8 cellular contexts compared by ENCODE assay signal in the genomic region with DNA sequence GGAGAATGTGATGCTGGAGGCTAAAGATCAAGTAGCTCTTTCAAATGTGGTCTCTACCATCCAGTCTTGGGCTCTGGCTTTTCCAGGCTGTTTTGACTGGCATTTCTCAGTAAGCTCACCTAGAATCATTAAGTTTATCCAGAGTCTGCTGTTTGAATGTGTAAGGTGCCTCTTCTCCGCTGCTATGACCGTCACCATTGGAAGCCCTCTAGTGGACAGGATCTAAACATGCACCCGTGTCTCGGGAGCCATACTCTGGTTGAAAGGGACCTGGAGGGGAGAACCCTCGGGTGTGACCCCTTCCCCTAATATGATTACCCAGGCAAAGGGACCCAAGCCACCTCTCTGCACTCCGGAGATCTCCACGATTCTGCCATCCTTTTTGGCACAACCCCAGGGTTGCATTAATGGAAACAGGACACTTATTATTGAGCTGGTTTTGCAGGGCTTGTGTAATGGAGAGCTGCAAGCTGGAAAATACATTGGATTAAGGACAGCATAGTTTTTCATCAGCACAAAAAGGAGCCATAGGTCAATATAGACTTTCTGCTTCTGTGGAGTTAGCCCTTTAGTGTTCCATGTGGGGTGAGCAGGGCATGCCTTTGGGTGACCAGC.
DNase-seq lines count a peak whose midpoint lies in the region; ATAC-seq and TF ChIP-seq lines count a peak whose summit lies in the region.

No MANE protein-coding gene starts in this region.

- no peak overlapping the region for H2AFZ ChIP-seq in KMS-11 (ENCODE audit: low read depth)

- POLR2A ChIA-PET in activated CD4-positive, alpha-beta T cell treated with anti-CD3 and anti-CD28 coated beads for 36 hours (lab: Charles Lee): no interaction called here

- no peaks in the 10 kb centered on the region for H4K20me1 ChIP-seq in KMS-11 (ENCODE audit: insufficient read depth)

- H3K4me1 Mint-ChIP-seq in activated CD4-positive, alpha-beta T cell treated with anti-CD3 and anti-CD28 coated beads for 36 hours: no peaks in the 10 kb centered on the region
- H3K4me1 Mint-ChIP-seq in activated naive CD8-positive, alpha-beta T cell treated with anti-CD3 and anti-CD28 coated beads, Interleukin-2, amount 50 U/mL, for 24 hours: no peaks in the 10 kb centered on the region
- peaks cover 0 to 2% of the 10 kb centered on the region in 2 donors for H3K4me1 Mint-ChIP-seq in stimulated activated naive B cell treated with anti-CD40 and anti-IgM and Interleukin-4, amounts not matched to agents 10 μg/mL and 1 μg/mL and 100 μg/mL, for 72 hours

- no peaks in the 10 kb centered on the region for H3K79me2 ChIP-seq in KMS-11 (ENCODE audit: insufficient read depth, low read depth)

- H3K27me3 Mint-ChIP-seq in activated CD4-positive, alpha-beta T cell treated with anti-CD3 and anti-CD28 coated beads for 36 hours: no peaks in the 10 kb centered on the region
- H3K27me3 Mint-ChIP-seq in activated naive CD8-positive, alpha-beta T cell treated with anti-CD3 and anti-CD28 coated beads, Interleukin-2, amount 50 U/mL, for 24 hours: peaks cover 3% of the 10 kb centered on the region
- peaks cover 12 to 16% of the 10 kb centered on the region in 2 donors for H3K27me3 Mint-ChIP-seq in stimulated activated naive B cell treated with anti-CD40 and anti-IgM and Interleukin-4, amounts not matched to agents 10 μg/mL and 1 μg/mL and 100 μg/mL, for 72 hours

- H3K4me1 ChIP-seq in KMS-11 (ENCODE audit: low read depth, poor library complexity, severe bottlenecking): no peaks in the 10 kb centered on the region

- TF ChIP-seq CTCF in KMS-11 (conservative IDR thresholded peaks at IDR 0.05; ENCODE audit: low read depth, low read length): peak; percentile 83

- peak; percentile 41 for DNase-seq in activated CD4-positive, alpha-beta T cell treated with anti-CD3 and anti-CD28 coated beads for 36 hours
- DNase-seq in activated CD4-positive, alpha-beta T cell treated with anti-CD3 and anti-CD28 coated beads for 4 hours: no peak
- DNase-seq in activated naive CD8-positive, alpha-beta T cell treated with anti-CD3 and anti-CD28 coated beads, Interleukin-2, amount 50 U/mL, for 24 hours: peak; percentile 5
- DNase-seq in iPS DF 19.7 (ENCODE audit: low read depth, low spot score) (peak; percentile 17), cerebellar nuclear complex (lab: John Stamatoyannopoulos, UW) (no peak)
- peak; percentile 8 for DNase-seq in stimulated activated naive B cell treated with anti-CD40 and anti-IgM and Interleukin-4, amounts not matched to agents 10 μg/mL and 1 μg/mL and 100 μg/mL, for 72 hours

- H3K27me3 ChIP-seq in KMS-11 (ENCODE audit: insufficient read depth, low read depth): no peaks in the 10 kb centered on the region

- H3K27ac ChIP-seq in KMS-11: no peak overlapping the region

- CTCF ChIA-PET in activated CD4-positive, alpha-beta T cell treated with anti-CD3 and anti-CD28 coated beads for 36 hours (lab: Charles Lee): interaction anchor here (0.6 to 1.8 kb wide), 11 partner anchors 9 to 809 kb away, joined by 3 to 6 read pairs (median 4); no protein-coding TSS in a partner anchor

- H3K9ac ChIP-seq in KMS-11: no peak overlapping the region

- no peak for ATAC-seq in activated CD4-positive, alpha-beta T cell treated with anti-CD3 and anti-CD28 coated beads for 36 hours
- no peak for ATAC-seq in activated naive CD8-positive, alpha-beta T cell treated with anti-CD3 and anti-CD28 coated beads, Interleukin-2, amount 50 U/mL, for 24 hours
- ATAC-seq in stimulated activated naive B cell treated with anti-CD40 and anti-IgM and Interleukin-4, amounts not matched to agents 10 μg/mL and 1 μg/mL and 100 μg/mL, for 72 hours (replicated peaks): peak; percentile 82 to 88
- no peak for ATAC-seq in HG02588 (IDR thresholded peaks at IDR 0.05; ENCODE audit: unreplicated experiment)

- H3K4me3 Mint-ChIP-seq in activated CD4-positive, alpha-beta T cell treated with anti-CD3 and anti-CD28 coated beads for 36 hours: no peak overlapping the region
- H3K4me3 Mint-ChIP-seq in activated naive CD8-positive, alpha-beta T cell treated with anti-CD3 and anti-CD28 coated beads, Interleukin-2, amount 50 U/mL, for 24 hours: no peak overlapping the region
- H3K4me3 Mint-ChIP-seq in stimulated activated naive B cell treated with anti-CD40 and anti-IgM and Interleukin-4, amounts not matched to agents 10 μg/mL and 1 μg/mL and 100 μg/mL, for 72 hours: no peak overlapping the region

- no peak overlapping the region for H3K4me2 ChIP-seq in KMS-11

- no peaks in the 10 kb centered on the region for H3K36me3 Mint-ChIP-seq in activated CD4-positive, alpha-beta T cell treated with anti-CD3 and anti-CD28 coated beads for 36 hours (ENCODE audit: low read depth)
- H3K36me3 Mint-ChIP-seq in activated naive CD8-positive, alpha-beta T cell treated with anti-CD3 and anti-CD28 coated beads, Interleukin-2, amount 50 U/mL, for 24 hours (ENCODE audit: low read depth): no peaks in the 10 kb centered on the region
- no peaks in the 10 kb centered on the region for H3K36me3 Mint-ChIP-seq in stimulated activated naive B cell treated with anti-CD40 and anti-IgM and Interleukin-4, amounts not matched to agents 10 μg/mL and 1 μg/mL and 100 μg/mL, for 72 hours

- no peak overlapping the region for H3K27ac Mint-ChIP-seq in activated CD4-positive, alpha-beta T cell treated with anti-CD3 and anti-CD28 coated beads for 36 hours
- H3K27ac Mint-ChIP-seq in activated naive CD8-positive, alpha-beta T cell treated with anti-CD3 and anti-CD28 coated beads, Interleukin-2, amount 50 U/mL, for 24 hours: no peak overlapping the region
- no peak overlapping the region for H3K27ac Mint-ChIP-seq in stimulated activated naive B cell treated with anti-CD40 and anti-IgM and Interleukin-4, amounts not matched to agents 10 μg/mL and 1 μg/mL and 100 μg/mL, for 72 hours

- no peaks in the 10 kb centered on the region for H3K36me3 ChIP-seq in KMS-11 (ENCODE audit: insufficient read depth)

- H3K9me3 Mint-ChIP-seq in activated CD4-positive, alpha-beta T cell treated with anti-CD3 and anti-CD28 coated beads for 36 hours (ENCODE audit: low read depth): no peaks in the 10 kb centered on the region
- H3K9me3 Mint-ChIP-seq in activated naive CD8-positive, alpha-beta T cell treated with anti-CD3 and anti-CD28 coated beads, Interleukin-2, amount 50 U/mL, for 24 hours: no peaks in the 10 kb centered on the region
- H3K9me3 Mint-ChIP-seq in stimulated activated naive B cell treated with anti-CD40 and anti-IgM and Interleukin-4, amounts not matched to agents 10 μg/mL and 1 μg/mL and 100 μg/mL, for 72 hours: no peaks in the 10 kb centered on the region

- intact Hi-C loops in activated CD4-positive, alpha-beta T cell treated with anti-CD3 and anti-CD28 coated beads for 36 hours (cut with DNase I, micrococcal nuclease): no loop called here

- H3K4me3 ChIP-seq in KMS-11 (IDR thresholded peaks at IDR 0.05; ENCODE audit: insufficient read depth, low read depth, low read length): no peak overlapping the region

Comparison
In these comparisons a context has a peak if more than half of its experiments do, and no peak if none do; other contexts are left out.
1. DNase-seq: peak in activated CD4-positive, alpha-beta T cell treated with anti-CD3 and anti-CD28 coated beads for 36 hours (single experiment), activated naive CD8-positive, alpha-beta T cell treated with anti-CD3 and anti-CD28 coated beads, Interleukin-2, amount 50 U/mL, for 24 hours (single experiment), iPS DF 19.7 (single experiment) and stimulated activated naive B cell treated with anti-CD40 and anti-IgM and Interleukin-4, amounts not matched to agents 10 μg/mL and 1 μg/mL and 100 μg/mL, for 72 hours (single experiment); none in activated CD4-positive, alpha-beta T cell treated with anti-CD3 and anti-CD28 coated beads for 4 hours (0 of 2) and cerebellar nuclear complex (0 of 2).
2. ATAC-seq: peak in stimulated activated naive B cell treated with anti-CD40 and anti-IgM and Interleukin-4, amounts not matched to agents 10 μg/mL and 1 μg/mL and 100 μg/mL, for 72 hours (2 of 2); none in activated CD4-positive, alpha-beta T cell treated with anti-CD3 and anti-CD28 coated beads for 36 hours (single experiment), activated naive CD8-positive, alpha-beta T cell treated with anti-CD3 and anti-CD28 coated beads, Interleukin-2, amount 50 U/mL, for 24 hours (single experiment) and HG02588 (single experiment).